In the genomic region with DNA sequence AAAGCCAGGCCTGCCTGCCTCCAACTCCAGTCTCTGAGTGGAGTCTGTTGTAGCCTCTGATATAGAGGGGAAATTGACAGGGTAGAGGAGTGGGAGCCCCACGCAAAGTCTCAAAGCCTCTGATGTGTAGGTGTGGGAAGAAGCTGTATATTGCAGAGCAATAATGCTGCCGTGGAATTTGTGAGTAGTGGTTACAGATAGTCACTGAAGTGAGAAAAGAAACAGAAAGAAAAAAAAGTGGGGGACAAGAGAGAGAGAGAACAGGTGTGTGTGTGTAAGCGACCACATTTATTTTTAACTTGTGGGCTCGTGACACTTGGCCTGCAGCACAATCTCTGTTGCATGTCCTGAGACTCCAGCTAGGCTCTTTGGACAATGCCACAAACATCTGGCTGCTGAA, we compare ENCODE assay signal across 15 cellular contexts.
DNase-seq lines count a peak whose midpoint lies in the region; ATAC-seq, FAIRE-seq and TF ChIP-seq lines count a peak whose summit lies in the region.
"Had no signal": no experiment of that assay in that cellular context is flagged by ENCODE, and none has a peak within 500 bp of the region (broad histone marks: within the 10 kb centered on the region; RNA-seq: fewer than 3 reads in every experiment).

No MANE protein-coding gene starts in this region.

- no peaks in the 10 kb centered on the region for H4K20me1 ChIP-seq in BLaER1

- DNase-seq in GM19239 (ENCODE audit: insufficient read length, low spot score) (peak; percentile 8), heart left ventricle (no peak), COLO829 (ENCODE audit: low spot score) (no peak), breast epithelium (ENCODE audit: low spot score in 2 of 2) (no peak)
- no peak for DNase-seq in activated CD4-positive, alpha-beta T cell treated with anti-CD3 and anti-CD28 coated beads for 48 hours
- DNase-seq: hypothalamus, mammary epithelial cell, trophoblast cell had no signal

- H3K9ac ChIP-seq in BLaER1: no peak overlapping the region

- H3K27me3 ChIP-seq in BLaER1: no peaks in the 10 kb centered on the region
- no peaks in the 10 kb centered on the region for H3K27me3 ChIP-seq in heart left ventricle
- peaks cover 0 to 2% of the 10 kb centered on the region in 2 donors for H3K27me3 ChIP-seq in breast epithelium

- TF ChIP-seq CTCF in heart left ventricle (IDR thresholded peaks at IDR 0.05) (no peak), breast epithelium (IDR thresholded peaks at IDR 0.05) (no peak)

- peak overlapping the region; percentile 18; the same call in 1 of the 2 replicates for H3K4me2 ChIP-seq in BLaER1

- H3K27ac ChIP-seq in BLaER1: no peak overlapping the region
- H3K27ac ChIP-seq in heart left ventricle: no peak overlapping the region
- H3K27ac ChIP-seq in breast epithelium: no peak overlapping the region
- H3K27ac ChIP-seq: 22Rv1, prostate gland, RWPE1 had no signal

- H3K36me3 ChIP-seq in BLaER1 (no peaks in the 10 kb centered on the region), heart left ventricle (no peaks in the 10 kb centered on the region), breast epithelium (no peaks in the 10 kb centered on the region)
- H3K36me3 ChIP-seq: prostate gland had no signal

- H3K4me3 ChIP-seq in BLaER1 (no peak overlapping the region), heart left ventricle (no peak overlapping the region), breast epithelium (no peak overlapping the region)
- H3K4me3 ChIP-seq: prostate gland had no signal

- FAIRE-seq in GM19239 (lab: Jason Lieb, UNC): peak; percentile 86
- FAIRE-seq: astrocyte had no signal

- WGBS in heart left ventricle, 4 donors: 40 to 51% (median 47%) methylated on average over 4 of the region's 4 CpGs

- intact Hi-C loops in heart left ventricle (cut with DNase I) (no loop called here), breast epithelium (cut with DNase I; ENCODE audit: low total_unique reads) (no loop called here)

- ATAC-seq in HG02571 (IDR thresholded peaks at IDR 0.05; ENCODE audit: unreplicated experiment) (peak; percentile 94), HG03175 (IDR thresholded peaks at IDR 0.05; ENCODE audit: unreplicated experiment) (peak; percentile 81), heart left ventricle (no peak)

- TF ChIP-seq POLR2A in heart left ventricle (IDR thresholded peaks at IDR 0.05): no peak
- TF ChIP-seq POLR2A in breast epithelium (IDR thresholded peaks at IDR 0.05): no peak

- H3K4me1 ChIP-seq in BLaER1: peaks cover 11% of the 10 kb centered on the region; the same call in 1 of the 2 replicates
- H3K4me1 ChIP-seq in heart left ventricle: no peaks in the 10 kb centered on the region
- no peaks in the 10 kb centered on the region for H3K4me1 ChIP-seq in breast epithelium
- H3K4me1 ChIP-seq: prostate gland had no signal

- H3K9me3 ChIP-seq in BLaER1 (peaks cover 21% of the 10 kb centered on the region), heart left ventricle (peaks cover 0 to 26% (median 0%) of the 10 kb centered on the region in 12 donors), breast epithelium (no peaks in the 10 kb centered on the region)
- H3K9me3 ChIP-seq: prostate gland had no signal

Comparison
In these comparisons a context has a peak if more than half of its experiments do, and no peak if none do; other contexts are left out.
1. ATAC-seq: peak in HG02571 (single experiment) and HG03175 (single experiment); none in heart left ventricle (0 of 4).